ENCODE assay signal across 12 cellular contexts in genomic region chr6:169967687-169968086, GRCh38.
"Had no signal": no experiment of that assay in that cellular context is flagged by ENCODE, and none has a peak within 500 bp of the region (broad histone marks: within the 10 kb centered on the region; RNA-seq: fewer than 3 reads in every experiment).

No MANE protein-coding gene starts in this region.

- H3K27ac ChIP-seq: cardiac muscle cell, heart left ventricle, left ventricle myocardium inferior, SJSA1 had no signal

- H3K4me1 ChIP-seq: SJSA1 had no signal

- ATAC-seq: heart left ventricle; natural killer cell treated with Interleukin-12 subunit alpha and Interleukin-12 subunit beta and Interleukin-15 and Interleukin-18, amount 100 ng/mL, for 72 hours had no signal

- H3K36me3 Mint-ChIP-seq: natural killer cell treated with Interleukin-12 subunit alpha and Interleukin-12 subunit beta and Interleukin-15 and Interleukin-18, amount 100 ng/mL, for 72 hours had no signal

- H3K27me3 ChIP-seq: SJSA1 had no signal

- DNase-seq: activated CD4-positive, alpha-beta T cell treated with anti-CD3 and anti-CD28 coated beads, Interleukin-2, amount 10 ng/mL, durations not matched to agents 24 days and 14 days; effector CD4-positive, alpha-beta T cell; left ventricle myocardium inferior; mesenchymal stem cell; occipital lobe; stimulated activated CD4-positive, alpha-beta T cell treated with anti-CD3 and anti-CD28 coated beads, Interleukin-12 subunit alpha, Interleukin-12 subunit beta, amount 100 ng/mL, for 4 hours; stimulated activated CD4-positive, alpha-beta T cell treated with anti-CD3 and anti-CD28 coated beads, Interleukin-2, amount 100 ng/mL, for 48 hours; T-helper 9 cell had no signal

- H3K9me3 Mint-ChIP-seq: activated CD4-positive, alpha-beta T cell treated with anti-CD3 and anti-CD28 coated beads, Interleukin-2, amount 10 ng/mL, durations not matched to agents 24 days and 14 days; natural killer cell treated with Interleukin-12 subunit alpha and Interleukin-12 subunit beta and Interleukin-15 and Interleukin-18, amount 100 ng/mL, for 72 hours had no signal

- H3K27ac Mint-ChIP-seq: activated CD4-positive, alpha-beta T cell treated with anti-CD3 and anti-CD28 coated beads, Interleukin-2, amount 10 ng/mL, durations not matched to agents 24 days and 14 days; natural killer cell treated with Interleukin-12 subunit alpha and Interleukin-12 subunit beta and Interleukin-15 and Interleukin-18, amount 100 ng/mL, for 72 hours had no signal

- H3K36me3 ChIP-seq: cardiac muscle cell, heart left ventricle, left ventricle myocardium inferior, SJSA1 had no signal

- H3K9me3 ChIP-seq: heart left ventricle, left ventricle myocardium inferior, SJSA1 had no signal

- H3K4me3 ChIP-seq: cardiac muscle cell, heart left ventricle, left ventricle myocardium inferior, SJSA1 had no signal

- H3K4me3 Mint-ChIP-seq: activated CD4-positive, alpha-beta T cell treated with anti-CD3 and anti-CD28 coated beads, Interleukin-2, amount 10 ng/mL, durations not matched to agents 24 days and 14 days; natural killer cell treated with Interleukin-12 subunit alpha and Interleukin-12 subunit beta and Interleukin-15 and Interleukin-18, amount 100 ng/mL, for 72 hours had no signal

- H3K4me1 Mint-ChIP-seq: activated CD4-positive, alpha-beta T cell treated with anti-CD3 and anti-CD28 coated beads, Interleukin-2, amount 10 ng/mL, durations not matched to agents 24 days and 14 days had no signal
